In the genomic region with DNA sequence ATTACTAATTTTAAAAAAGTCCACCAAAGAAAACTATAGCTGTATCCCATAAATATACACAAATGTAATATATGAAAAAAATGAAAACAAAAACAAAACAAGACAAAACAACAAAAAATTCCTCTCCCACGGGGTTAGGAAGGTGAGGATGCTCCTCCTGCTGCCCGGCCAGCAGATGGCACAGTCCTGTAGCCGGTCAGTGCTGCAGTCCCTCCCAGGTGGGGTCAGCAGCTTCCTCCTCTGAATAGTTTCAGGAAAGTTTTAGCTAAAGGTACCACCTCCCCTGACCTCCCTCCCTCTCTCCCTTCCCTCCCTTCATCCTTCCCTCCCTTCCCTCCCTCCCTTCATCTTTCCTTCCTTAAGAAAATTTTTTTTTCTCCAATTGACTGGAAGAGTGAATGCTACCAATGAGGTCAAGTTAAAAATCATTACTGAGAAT, we compare ENCODE assay signal across 9 cellular contexts.
A peak's percentile ranks its signal among the peaks of the same experiment; 100 is the strongest.
DNase-seq lines count a peak whose midpoint lies in the region; ATAC-seq and TF ChIP-seq lines count a peak whose summit lies in the region.
"Had no signal": no experiment of that assay in that cellular context is flagged by ENCODE, and none has a peak within 500 bp of the region (broad histone marks: within the 10 kb centered on the region; RNA-seq: fewer than 3 reads in every experiment).

No MANE protein-coding gene starts in this region.

- no peak overlapping the region for H3K4me3 ChIP-seq in OCI-LY7 (ENCODE audit: low read depth, low read length, poor library complexity, severe bottlenecking)
- no peak overlapping the region for H3K4me3 ChIP-seq in psoas muscle

- intact Hi-C loops in OCI-LY7 (cut with micrococcal nuclease; ENCODE audit: unreplicated experiment) (no loop called here), psoas muscle (cut with DNase I) (loop anchor here (5.0 to 10.0 kb wide), 3 partner anchors 38 to 121 kb away; a partner anchor contains a TSS)

- no peak for TF ChIP-seq POLR2A in erythroblast (IDR thresholded peaks at IDR 0.05; ENCODE audit: low read length)

- POLR2A ChIA-PET in OCI-LY7 (lab: Charles Lee): no interaction called here

- no peak overlapping the region for H3K4me2 ChIP-seq in OCI-LY7 (ENCODE audit: low read length)

- no peak for DNase-seq in GM10266 (ENCODE audit: extremely low spot score)
- peak; percentile 4 for DNase-seq in OCI-LY7 (ENCODE audit: low spot score)
- peak; percentile 11 to 18 for DNase-seq in erythroblast (lab: John Stamatoyannopoulos, UW)
- DNase-seq in psoas muscle: no peak
- no peak for DNase-seq in activated naive CD4-positive, alpha-beta T cell treated with anti-CD3 and anti-CD28 coated beads, Interleukin-2, amount 50 U/mL, for 72 hours (ENCODE audit: low spot score in 2 of 2)
- no peak for DNase-seq in NCI-H1417 treated with DMSO at 0.1 percent for 48 hours (lab: John Stamatoyannopoulos, UW)
- DNase-seq: aorta had no signal

- no TSS peak for BruUV-seq in OCI-LY7 (replicated peaks; lab: Mats Ljungman, UMichigan)

- ATAC-seq in psoas muscle (peak; percentile 61 to 67 (median 66)), GM18502 (IDR thresholded peaks at IDR 0.05; ENCODE audit: poor library complexity, unreplicated experiment) (no peak), HG02571 (IDR thresholded peaks at IDR 0.05; ENCODE audit: unreplicated experiment) (no peak)
- no peak for ATAC-seq in activated naive CD4-positive, alpha-beta T cell treated with anti-CD3 and anti-CD28 coated beads, Interleukin-2, amount 50 U/mL, for 72 hours

- 17 to 30% (median 22%) methylated on average over 3 of the region's 3 CpGs for WGBS in psoas muscle, 3 donors

- H3K9me3 ChIP-seq in OCI-LY7 (ENCODE audit: low read length) (no peaks in the 10 kb centered on the region), psoas muscle (no peaks in the 10 kb centered on the region)

- H3K9me2 ChIP-seq in OCI-LY7 (ENCODE audit: insufficient read depth, low read length): no peaks in the 10 kb centered on the region

- H3K27ac ChIP-seq in OCI-LY7 (ENCODE audit: low read depth, low read length, poor library complexity, severe bottlenecking) (no peak overlapping the region), psoas muscle (peak overlapping the region; percentile 53)

- H2AFZ ChIP-seq in OCI-LY7 (ENCODE audit: low read length): no peak overlapping the region

- TF ChIP-seq CTCF in GM10266 (IDR thresholded peaks at IDR 0.05; ENCODE audit: control insufficient read depth, insufficient read depth, low read depth, missing control alignments) (peak; percentile 45), OCI-LY7 (conservative IDR thresholded peaks at IDR 0.05; ENCODE audit: low read length) (peak; percentile 45), psoas muscle (IDR thresholded peaks at IDR 0.05) (peak; percentile 73)

- H3K4me1 ChIP-seq in OCI-LY7 (ENCODE audit: insufficient read depth, low read length, poor library complexity, severe bottlenecking) (no peaks in the 10 kb centered on the region), psoas muscle (peaks cover 37% of the 10 kb centered on the region)

- H3K27me3 ChIP-seq in psoas muscle (ENCODE audit: insufficient read depth in 3 of 3, low read length in 2 of 3): no peaks in the 10 kb centered on the region

- no peaks in the 10 kb centered on the region for H3K36me3 Mint-ChIP-seq in activated naive CD4-positive, alpha-beta T cell treated with anti-CD3 and anti-CD28 coated beads, Interleukin-2, amount 50 U/mL, for 72 hours

- H4K20me1 ChIP-seq in OCI-LY7 (ENCODE audit: insufficient read depth, low read length): no peaks in the 10 kb centered on the region

- H3K36me3 ChIP-seq in OCI-LY7 (ENCODE audit: insufficient read depth, low read length) (no peaks in the 10 kb centered on the region), psoas muscle (ENCODE audit: insufficient read depth in 1 of 2, low read depth in 1 of 2) (peaks cover 0 to 2% of the 10 kb centered on the region in 2 donors)

- no peaks in the 10 kb centered on the region for H3K9me3 Mint-ChIP-seq in activated naive CD4-positive, alpha-beta T cell treated with anti-CD3 and anti-CD28 coated beads, Interleukin-2, amount 50 U/mL, for 72 hours

- no peaks in the 10 kb centered on the region for H3K79me2 ChIP-seq in OCI-LY7 (ENCODE audit: insufficient read depth, low read depth, low read length)

- H3K27ac Mint-ChIP-seq in activated naive CD4-positive, alpha-beta T cell treated with anti-CD3 and anti-CD28 coated beads, Interleukin-2, amount 50 U/mL, for 72 hours: no peak overlapping the region

- CTCF ChIA-PET in OCI-LY7 (lab: Charles Lee; ENCODE audit: unreplicated experiment): no interaction called here

Comparison
In these comparisons a context has a peak if more than half of its experiments do, and no peak if none do; other contexts are left out.
1. DNase-seq: peak in OCI-LY7 (single experiment) and erythroblast (2 of 2); none in GM10266 (single experiment), psoas muscle (0 of 2), activated naive CD4-positive, alpha-beta T cell treated with anti-CD3 and anti-CD28 coated beads, Interleukin-2, amount 50 U/mL, for 72 hours (0 of 2) and NCI-H1417 treated with DMSO at 0.1 percent for 48 hours (single experiment).
2. ATAC-seq: peak in psoas muscle (4 of 4); none in GM18502 (single experiment), activated naive CD4-positive, alpha-beta T cell treated with anti-CD3 and anti-CD28 coated beads, Interleukin-2, amount 50 U/mL, for 72 hours (0 of 2) and HG02571 (single experiment).
3. Peak in every context shown above with its lines, with median percentiles within 50 percentile points of each other: CTCF ChIP-seq.